Comparison of ENCODE assay signal across 11 cellular contexts in genomic region chr2:28588231-28588725, GRCh38.
DNase-seq lines count a peak whose midpoint lies in the region; ATAC-seq and TF ChIP-seq lines count a peak whose summit lies in the region.
"Had no signal": no experiment of that assay in that cellular context is flagged by ENCODE, and none has a peak within 500 bp of the region (broad histone marks: within the 10 kb centered on the region; RNA-seq: fewer than 3 reads in every experiment).

No MANE protein-coding gene starts in this region.

- no peaks in the 10 kb centered on the region; the same call in 1 of the 2 replicates for H3K36me3 ChIP-seq in BE2C
- H3K36me3 ChIP-seq: cardiac muscle cell, gastroesophageal sphincter, uterus had no signal

- no peaks in the 10 kb centered on the region for H3K27me3 Mint-ChIP-seq in activated T-cell treated with anti-CD3 and anti-CD28 coated beads, Interleukin-2, amount 50 U/mL, for 24 hours

- H3K36me3 Mint-ChIP-seq in activated T-cell treated with anti-CD3 and anti-CD28 coated beads, Interleukin-2, amount 50 U/mL, for 24 hours (ENCODE audit: low read depth), result no peaks in the 10 kb centered on the region

- no peak for ATAC-seq in sciatic nerve
- ATAC-seq: gastroesophageal sphincter had no signal

- no peak overlapping the region for H3K4me3 Mint-ChIP-seq in activated T-cell treated with anti-CD3 and anti-CD28 coated beads, Interleukin-2, amount 50 U/mL, for 24 hours

- H3K4me1 Mint-ChIP-seq in activated T-cell treated with anti-CD3 and anti-CD28 coated beads, Interleukin-2, amount 50 U/mL, for 24 hours (ENCODE audit: low read depth), result peaks cover 54% of the 10 kb centered on the region

- no peaks in the 10 kb centered on the region for H3K9me3 ChIP-seq in BE2C
- H3K9me3 ChIP-seq: gastroesophageal sphincter, uterus had no signal

- no peak overlapping the region for H3K27ac ChIP-seq in coronary artery
- H3K27ac ChIP-seq: cardiac muscle cell, uterus had no signal

- intact Hi-C loops in sciatic nerve (cut with DNase I), result no loop called here

- no peaks in the 10 kb centered on the region for H3K9me3 Mint-ChIP-seq in activated T-cell treated with anti-CD3 and anti-CD28 coated beads, Interleukin-2, amount 50 U/mL, for 24 hours

- H3K4me3 ChIP-seq in coronary artery, result no peak overlapping the region
- no peak overlapping the region for H3K4me3 ChIP-seq in BE2C (ENCODE audit: low read depth, low read length)
- H3K4me3 ChIP-seq: cardiac muscle cell, gastroesophageal sphincter, uterus had no signal

- DNase-seq in activated T-cell treated with anti-CD3 and anti-CD28 coated beads, Interleukin-2, amount 50 U/mL, for 24 hours, result no peak
- DNase-seq in activated T-cell treated with anti-CD3 and anti-CD28 coated beads, Interleukin-2, amount 50 U/mL, for 48 hours, result no peak
- DNase-seq in MV-4-11 (lab: John Stamatoyannopoulos, UW), result peak; percentile 32
- DNase-seq in coronary artery (ENCODE audit: low spot score), result peak; percentile 22
- DNase-seq in sciatic nerve (ENCODE audit: low spot score), result peak; percentile 36
- DNase-seq in BE2C, result no peak
- DNase-seq in DMS114 treated with DMSO at 0.1 percent for 48 hours (lab: John Stamatoyannopoulos, UW; ENCODE audit: unreplicated experiment), result no peak
- DNase-seq in stimulated activated CD8-positive, alpha-beta memory T cell treated with anti-CD3 and anti-CD28 coated beads, Interleukin-4, amount 100 ng/mL, for 48 hours, result no peak

- peaks cover 11% of the 10 kb centered on the region for H3K4me1 ChIP-seq in BE2C

- no peak for TF ChIP-seq CTCF in coronary artery (IDR thresholded peaks at IDR 0.05)
- TF ChIP-seq CTCF in BE2C (IDR thresholded peaks at IDR 0.05; ENCODE audit: low read depth, low read length), result no peak

- H3K27me3 ChIP-seq in BE2C, result no peaks in the 10 kb centered on the region
- H3K27me3 ChIP-seq: cardiac muscle cell, gastroesophageal sphincter, uterus had no signal

- peak overlapping the region; percentile 41 for H3K27ac Mint-ChIP-seq in activated T-cell treated with anti-CD3 and anti-CD28 coated beads, Interleukin-2, amount 50 U/mL, for 24 hours

Comparison
In these comparisons a context has a peak if more than half of its experiments do, and no peak if none do; other contexts are left out.
1. DNase-seq: peak in MV-4-11 (single experiment), coronary artery (single experiment) and sciatic nerve (single experiment); none in activated T-cell treated with anti-CD3 and anti-CD28 coated beads, Interleukin-2, amount 50 U/mL, for 24 hours (single experiment), activated T-cell treated with anti-CD3 and anti-CD28 coated beads, Interleukin-2, amount 50 U/mL, for 48 hours (0 of 2), BE2C (single experiment), DMS114 treated with DMSO at 0.1 percent for 48 hours (single experiment) and stimulated activated CD8-positive, alpha-beta memory T cell treated with anti-CD3 and anti-CD28 coated beads, Interleukin-4, amount 100 ng/mL, for 48 hours (single experiment).